In the genomic region with DNA sequence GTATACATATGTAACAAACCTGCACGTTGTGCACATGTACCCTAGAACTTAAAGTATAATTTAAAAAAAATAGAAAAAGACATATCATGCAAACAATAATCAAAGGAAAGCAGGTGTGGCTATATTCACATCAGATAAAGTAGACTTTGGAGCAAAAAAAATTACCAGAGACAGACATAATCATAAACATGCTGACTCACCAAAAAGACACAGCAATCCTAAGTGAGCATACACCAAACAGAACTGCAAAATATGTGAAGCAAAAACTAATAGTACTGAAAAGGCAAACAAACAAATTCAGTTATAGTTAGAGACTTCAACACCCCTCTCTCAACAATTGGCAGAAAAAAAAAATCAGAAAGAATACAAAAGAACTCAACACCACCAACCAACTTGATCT, we compare ENCODE assay signal across 26 cellular contexts.
"Had no signal": no experiment of that assay in that cellular context is flagged by ENCODE, and none has a peak within 500 bp of the region (broad histone marks: within the 10 kb centered on the region; RNA-seq: fewer than 3 reads in every experiment).

No MANE protein-coding gene starts in this region.

- H3K27me3 ChIP-seq: left lung, ovary, right atrium auricular region, suprapubic skin, tibial artery, upper lobe of right lung had no signal

- H3K4me3 Mint-ChIP-seq: immature natural killer cell; mesothelial cell of epicardium; naive B cell; natural killer cell; stimulated activated effector memory CD8-positive, alpha-beta T cell treated with anti-CD3 and anti-CD28 coated beads, Interleukin-12 subunit alpha, Interleukin-12 subunit beta, amount 100 ng/mL, for 72 hours; stimulated activated naive CD8-positive, alpha-beta T cell treated with anti-CD3 and anti-CD28 coated beads, Interleukin-15, Interleukin-2, amounts not matched to agents 100 ng/mL and 50 ng/mL, for 24 hours had no signal

- H3K27me3 Mint-ChIP-seq: naive B cell; progenitor cell of endocrine pancreas; stimulated activated naive CD8-positive, alpha-beta T cell treated with anti-CD3 and anti-CD28 coated beads, Interleukin-15, Interleukin-2, amounts not matched to agents 100 ng/mL and 50 ng/mL, for 24 hours had no signal

- H3K4me3 ChIP-seq: left lung, lower lobe of right lung, ovary, right atrium auricular region, skin epidermis, suprapubic skin, thoracic aorta, tibial artery, upper lobe of right lung had no signal

- H3K27ac Mint-ChIP-seq: immature natural killer cell; mesothelial cell of epicardium; natural killer cell; progenitor cell of endocrine pancreas; stimulated activated effector memory CD8-positive, alpha-beta T cell treated with anti-CD3 and anti-CD28 coated beads, Interleukin-12 subunit alpha, Interleukin-12 subunit beta, amount 100 ng/mL, for 72 hours; stimulated activated naive CD8-positive, alpha-beta T cell treated with anti-CD3 and anti-CD28 coated beads, Interleukin-15, Interleukin-2, amounts not matched to agents 100 ng/mL and 50 ng/mL, for 24 hours had no signal

- H3K36me3 ChIP-seq: left lung, lower lobe of right lung, ovary, right atrium auricular region, suprapubic skin, thoracic aorta, tibial artery, upper lobe of right lung had no signal

- H3K27ac ChIP-seq: left lung, lower lobe of right lung, ovary, right atrium auricular region, skin epidermis, suprapubic skin, thoracic aorta, tibial artery, upper lobe of right lung had no signal

- H3K9me3 ChIP-seq: ovary, suprapubic skin, thoracic aorta, upper lobe of right lung had no signal

- ATAC-seq: left colon; left lung; lower lobe of right lung; natural killer cell; sciatic nerve; stimulated activated effector memory CD8-positive, alpha-beta T cell treated with anti-CD3 and anti-CD28 coated beads, Interleukin-12 subunit alpha, Interleukin-12 subunit beta, amount 100 ng/mL, for 72 hours; upper lobe of right lung had no signal

- FAIRE-seq: islet of Langerhans, kidney, urothelium cell line had no signal

- H3K4me1 Mint-ChIP-seq: immature natural killer cell; mesothelial cell of epicardium; naive B cell; natural killer cell; stimulated activated effector memory CD8-positive, alpha-beta T cell treated with anti-CD3 and anti-CD28 coated beads, Interleukin-12 subunit alpha, Interleukin-12 subunit beta, amount 100 ng/mL, for 72 hours had no signal

- H3K4me1 ChIP-seq: left lung, lower lobe of right lung, right atrium auricular region, suprapubic skin, tibial artery, upper lobe of right lung had no signal

- DNase-seq: hypothalamus; immature natural killer cell; kidney; left colon; left lung; lower lobe of right lung; mesendoderm; naive B cell; natural killer cell; ovary; stimulated activated CD4-positive, alpha-beta T cell treated with anti-CD3 and anti-CD28 coated beads, Interleukin-4, amount 100 ng/mL, for 24 hours; stimulated activated naive CD4-positive, alpha-beta T cell; tibial artery; trophoblast cell; upper lobe of right lung had no signal
